Comparison of ENCODE assay signal across 11 cellular contexts in the genomic region with DNA sequence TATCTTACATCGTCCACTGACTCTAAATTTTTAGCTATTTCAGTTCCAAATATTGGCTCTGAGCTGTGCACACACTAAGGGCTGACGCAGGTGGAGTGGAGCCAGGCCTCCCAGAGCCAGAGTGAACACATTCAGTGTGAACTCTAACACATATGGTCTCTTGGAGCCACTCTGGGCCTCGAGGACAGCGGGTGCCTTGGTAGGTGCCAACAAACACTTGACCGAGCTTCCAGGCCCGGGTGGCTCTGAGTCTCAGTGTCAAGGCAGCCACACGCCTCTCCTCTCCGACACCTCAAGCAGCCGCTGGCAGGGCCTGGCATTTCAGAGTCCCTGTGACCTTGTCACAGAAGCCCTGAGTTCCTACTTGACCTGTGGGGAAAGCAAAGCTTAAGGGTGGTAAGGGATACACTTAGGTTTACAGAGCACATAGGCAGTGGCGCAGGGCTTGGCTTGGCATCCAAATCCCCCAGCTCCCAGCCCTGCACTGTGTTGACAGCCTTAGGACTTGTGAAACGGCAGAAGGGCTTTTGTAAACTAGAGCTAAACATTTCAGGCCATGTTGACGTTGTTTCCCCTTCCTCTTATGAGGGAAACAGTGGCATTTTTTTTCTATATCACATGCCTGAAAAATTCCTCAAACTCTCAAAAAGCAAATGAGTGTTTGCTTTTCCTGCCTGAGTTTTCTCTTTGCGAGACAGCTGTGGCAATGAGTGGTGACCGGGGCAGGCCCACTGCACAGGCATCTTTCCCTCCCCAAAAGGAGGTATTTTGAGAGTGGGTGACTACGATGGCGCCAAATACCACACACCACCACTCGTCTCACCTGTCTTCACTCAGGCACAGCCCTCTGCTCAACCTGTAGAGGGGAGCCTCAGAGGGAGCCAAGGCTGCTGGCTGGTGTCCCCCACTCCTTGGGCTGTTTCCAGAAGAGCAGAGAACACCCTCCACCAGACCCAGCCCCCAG.
DNase-seq lines count a peak whose midpoint lies in the region; FAIRE-seq and TF ChIP-seq lines count a peak whose summit lies in the region.
"Had no signal": no experiment of that assay in that cellular context is flagged by ENCODE, and none has a peak within 500 bp of the region (broad histone marks: within the 10 kb centered on the region; RNA-seq: fewer than 3 reads in every experiment).

No MANE protein-coding gene starts in this region.

- intact Hi-C loops in endothelial cell of umbilical vein (cut with micrococcal nuclease) (no loop called here), tibial artery (cut with DNase I; ENCODE audit: low total_unique reads) (no loop called here)

- H2AFZ ChIP-seq in endothelial cell of umbilical vein (ENCODE audit: low read depth, low read length) = no peak overlapping the region

- dilution Hi-C loops in endothelial cell of umbilical vein (cut with MboI; ENCODE audit: extremely low pct_ligation_motif_present, low sequenced_read_pairs) = no loop called here

- POLR2A ChIA-PET in endothelial cell of umbilical vein (lab: Charles Lee) = interaction anchor here (0.5 kb wide), 1 partner anchor 20 kb away, joined by 3 read pairs; no protein-coding TSS in a partner anchor

- DNase-seq in NCI-H2029 (lab: John Stamatoyannopoulos, UW) (peak; percentile 64), endothelial cell of umbilical vein (ENCODE audit: low read depth, low spot score) (peak; percentile 30), mucosa of gallbladder (ENCODE audit: low spot score) (peak; percentile 30), tibial artery (peak; percentile 79 to 89), foreskin melanocyte (no peak)
- no peak for DNase-seq in stimulated activated CD8-positive, alpha-beta memory T cell treated with anti-CD3 and anti-CD28 coated beads, Interleukin-4, amount 100 ng/mL, for 48 hours
- DNase-seq in effector CD8-positive, alpha-beta T cell (lab: John Stamatoyannopoulos, UW) = no peak
- DNase-seq: activated T-cell treated with anti-CD3 and anti-CD28 coated beads, Interleukin-2, amount 50 U/mL, for 48 hours; brain microvascular endothelial cell; DMS 273 treated with DMSO at 0.1 percent for 48 hours; NCI-H187 had no signal

- no peaks in the 10 kb centered on the region for H3K79me2 ChIP-seq in endothelial cell of umbilical vein (ENCODE audit: control insufficient read depth, insufficient read depth, low read length)

- H3K36me3 ChIP-seq in endothelial cell of umbilical vein (ENCODE audit: control insufficient read depth in 2 of 2, extremely low read depth in 1 of 2, insufficient read depth in 2 of 2, low read length in 2 of 2) (no peaks in the 10 kb centered on the region), tibial artery (no peaks in the 10 kb centered on the region)
- H3K36me3 ChIP-seq: brain microvascular endothelial cell had no signal

- H3K27me3 ChIP-seq in endothelial cell of umbilical vein (ENCODE audit: control insufficient read depth in 2 of 2, insufficient read depth in 2 of 2, low read length in 2 of 2) (no peaks in the 10 kb centered on the region), tibial artery (no peaks in the 10 kb centered on the region)
- H3K27me3 ChIP-seq: brain microvascular endothelial cell had no signal

- TF ChIP-seq CTCF in endothelial cell of umbilical vein (IDR thresholded peaks at IDR 0.05; ENCODE audit: extremely low read depth in 1 of 2, insufficient read depth in 1 of 2, low read depth in 1 of 2, low read length in 2 of 2) (no peak), tibial artery (IDR thresholded peaks at IDR 0.05) (no peak)

- no peaks in the 10 kb centered on the region for H3K9me3 ChIP-seq in endothelial cell of umbilical vein (replicated peaks; ENCODE audit: control insufficient read depth, insufficient read depth, low read length)
- no peaks in the 10 kb centered on the region for H3K9me3 ChIP-seq in tibial artery

- H3K27ac ChIP-seq in endothelial cell of umbilical vein (ENCODE audit: insufficient read depth, low read depth, low read length) (no peak overlapping the region), tibial artery (peak overlapping the region; percentile 64 to 72)
- H3K27ac ChIP-seq: brain microvascular endothelial cell had no signal

- no peaks in the 10 kb centered on the region for H4K20me1 ChIP-seq in endothelial cell of umbilical vein (replicated peaks; ENCODE audit: control insufficient read depth, extremely low read depth, insufficient read depth, low read length)

- no peaks in the 10 kb centered on the region for H3K9me1 ChIP-seq in endothelial cell of umbilical vein (replicated peaks; ENCODE audit: control insufficient read depth, extremely low read depth, insufficient read depth, low read length)

- H3K4me3 ChIP-seq in endothelial cell of umbilical vein (replicated peaks in 1 of 3; ENCODE audit: insufficient read depth in 1 of 3, low read depth in 1 of 3, low read length in 3 of 3) (no peak overlapping the region), tibial artery (no peak overlapping the region)

- H3K9ac ChIP-seq in endothelial cell of umbilical vein (replicated peaks; ENCODE audit: extremely low read depth, insufficient read depth, low read length) = no peak overlapping the region

- TF ChIP-seq POLR2A in endothelial cell of umbilical vein (IDR thresholded peaks at IDR 0.05; ENCODE audit: low read depth, low read length) = no peak

- H3K4me1 ChIP-seq in endothelial cell of umbilical vein (ENCODE audit: control insufficient read depth, extremely low read depth, insufficient read depth, low read length) (no peaks in the 10 kb centered on the region), tibial artery (peaks cover 0 to 30% (median 20%) of the 10 kb centered on the region in 4 donors)

- BruUV-seq in endothelial cell of umbilical vein (replicated peaks; lab: Mats Ljungman, UMichigan) = no TSS peak

- no peak for FAIRE-seq in endothelial cell of umbilical vein (lab: Jason Lieb, UNC)

- CTCF ChIA-PET in endothelial cell of umbilical vein (lab: Charles Lee) = interaction anchor here (0.7 to 2.5 kb wide), 5 partner anchors 61 to 233 kb away, joined by 3 to 16 read pairs (median 4); a partner anchor contains a TSS

- no peak overlapping the region for H3K4me2 ChIP-seq in endothelial cell of umbilical vein (ENCODE audit: insufficient read depth, low read length)

TF ChIP-seq in endothelial cell of umbilical vein, 7 proteins besides CTCF, POLR2A, EP300 and RAD21:
- TF ChIP-seq POLR2AphosphoS5 (IDR thresholded peaks at IDR 0.05; ENCODE audit: insufficient read depth, low read depth, low read length) (no peak), JUN (IDR thresholded peaks at IDR 0.05; ENCODE audit: borderline replicate concordance, insufficient read depth, insufficient read length, low read depth) (no peak), EZH2 (IDR thresholded peaks at IDR 0.05; ENCODE audit: borderline replicate concordance, low read depth, low read length, severe bottlenecking) (no peak), FOS (IDR thresholded peaks at IDR 0.05; ENCODE audit: borderline replicate concordance, insufficient read depth, low read length) (no peak), MYC (IDR thresholded peaks at IDR 0.05; ENCODE audit: low read depth, low read length) (no peak), GATA2 (IDR thresholded peaks at IDR 0.05; ENCODE audit: insufficient read depth, insufficient read length, low read depth, low read length) (no peak)
- TF ChIP-seq, protein P1, sequence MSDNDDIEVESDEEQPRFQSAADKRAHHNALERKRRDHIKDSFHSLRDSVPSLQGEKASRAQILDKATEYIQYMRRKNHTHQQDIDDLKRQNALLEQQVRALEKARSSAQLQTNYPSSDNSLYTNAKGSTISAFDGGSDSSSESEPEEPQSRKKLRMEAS (IDR thresholded peaks at IDR 0.05; ENCODE audit: insufficient read depth, insufficient read length) = no peak

Comparison
In these comparisons a context has a peak if more than half of its experiments do, and no peak if none do; other contexts are left out.
1. DNase-seq: peak in NCI-H2029 (single experiment), endothelial cell of umbilical vein (single experiment), mucosa of gallbladder (single experiment) and tibial artery (2 of 2); none in stimulated activated CD8-positive, alpha-beta memory T cell treated with anti-CD3 and anti-CD28 coated beads, Interleukin-4, amount 100 ng/mL, for 48 hours (single experiment), effector CD8-positive, alpha-beta T cell (single experiment) and foreskin melanocyte (single experiment).